8 cellular contexts compared by ENCODE assay signal in genomic region chr1:65421341-65422174, GRCh38. TPM values are rescaled to one million over a fixed set of nuclear protein-coding genes. Genes with fewer than 3 reads are reported as not detected.
DNase-seq lines count a peak whose midpoint lies in the region; ATAC-seq and TF ChIP-seq lines count a peak whose summit lies in the region.

No MANE protein-coding gene starts in this region.

- H3K4me1 ChIP-seq in smooth muscle cell (ENCODE audit: low read depth) = peaks cover 10% of the 10 kb centered on the region

- peaks cover 43% of the 10 kb centered on the region for H4K20me1 ChIP-seq in smooth muscle cell (ENCODE audit: low read depth)

- in situ Hi-C loops in ACHN (cut with HindIII; ENCODE audit: low pct_ligation_motif_present, low pct_unique_long_range_greater_than_20kb, low sequenced_read_pairs) = no loop called here

- peak overlapping the region; percentile 94 for H3K4me3 ChIP-seq in H7 (ENCODE audit: insufficient read depth, low read depth, low read length)
- peak overlapping the region; percentile 93 for H3K4me3 ChIP-seq in fibroblast of villous mesenchyme (ENCODE audit: low read depth, low read length)
- H3K4me3 ChIP-seq in smooth muscle cell = peak overlapping the region; percentile 90

- H3K36me3 ChIP-seq in H7 (replicated peaks; ENCODE audit: control insufficient read depth, insufficient read depth, low read length) (no peaks in the 10 kb centered on the region), smooth muscle cell (ENCODE audit: low read depth) (no peaks in the 10 kb centered on the region)

- H3K27me3 Mint-ChIP-seq in T-cell = no peaks in the 10 kb centered on the region

- POLR2A ChIA-PET in T-cell (lab: Charles Lee) = no interaction called here

- peak overlapping the region; percentile 94 for H3K9ac ChIP-seq in smooth muscle cell (ENCODE audit: low read depth)

- peaks cover 15% of the 10 kb centered on the region for H3K36me3 Mint-ChIP-seq in T-cell

- peak overlapping the region; percentile 86 for H2AFZ ChIP-seq in smooth muscle cell (ENCODE audit: low read depth)

- no peak for ATAC-seq in T-cell (replicated peaks in 1 of 4)
- ATAC-seq in activated CD4-positive, CD25-positive, alpha-beta regulatory T cell treated with anti-CD3 and anti-CD28 coated beads, Interleukin-2, amount 50 U/mL, for 24 hours = no peak

- H3K27ac Mint-ChIP-seq in T-cell = no peak overlapping the region

- TF ChIP-seq CTCF in fibroblast of villous mesenchyme (IDR thresholded peaks at IDR 0.05; ENCODE audit: insufficient read depth, low read depth, low read length) = no peak
- TF ChIP-seq CTCF in smooth muscle cell (IDR thresholded peaks at IDR 0.05; ENCODE audit: borderline replicate concordance, insufficient read depth, poor library complexity, severe bottlenecking) = no peak

- peak overlapping the region; percentile 93 for H3K4me2 ChIP-seq in smooth muscle cell

- no peaks in the 10 kb centered on the region for H3K9me3 Mint-ChIP-seq in T-cell

- H3K27ac ChIP-seq in smooth muscle cell (ENCODE audit: low read depth) = peak overlapping the region; percentile 97

- H3F3A ChIP-seq in smooth muscle cell (ENCODE audit: low read depth) = peaks cover 11% of the 10 kb centered on the region

- CTCF ChIA-PET in T-cell (lab: Charles Lee) = interaction anchor here (0.6 to 0.9 kb wide), 2 partner anchors 9 to 1628 kb away, joined by 3 read pairs; no protein-coding TSS in a partner anchor

- H3K4me1 Mint-ChIP-seq in T-cell = peaks cover 17 to 24% (median 22%) of the 10 kb centered on the region in 3 donors

- DNase-seq in H7 (no peak), RPMI8226 (peak; percentile 23), fibroblast of villous mesenchyme (ENCODE audit: low read depth) (no peak), smooth muscle cell (lab: John Stamatoyannopoulos, UW; ENCODE audit: unreplicated experiment) (no peak), NCI-H526 treated with DMSO at 0.1 percent for 48 hours (lab: John Stamatoyannopoulos, UW) (no peak), T-cell (no peak), ACHN (no peak)

- no peak overlapping the region for H3K4me3 Mint-ChIP-seq in T-cell

- H3K27me3 ChIP-seq in H7 (ENCODE audit: control insufficient read depth, insufficient read depth, low read length) (no peaks in the 10 kb centered on the region), smooth muscle cell (ENCODE audit: low read depth) (no peaks in the 10 kb centered on the region)

- 17% methylated on average over 14 of the region's 14 CpGs for whole genome bisulfite sequencing in smooth muscle cell (ENCODE audit: low lambda C conversion rate)

- H3K9me3 ChIP-seq in smooth muscle cell (replicated peaks; ENCODE audit: low read depth) = no peaks in the 10 kb centered on the region

- peaks cover 44% of the 10 kb centered on the region for H3K79me2 ChIP-seq in smooth muscle cell (ENCODE audit: low read depth)

RNA-seq across cellular contexts. Expression of gene LEPR, which starts 1.1 kb away (rescaled TPM):
- total RNA-seq in H7 (2014; rRNA removed; shearing (Covaris generic)) = 7.0 and 9.8 TPM in 2 replicates
- total RNA-seq in fibroblast of villous mesenchyme (47.7 and 92.8 TPM in 2 replicates), smooth muscle cell (15.1 and 20.3 TPM in 2 replicates), T-cell (1 to 10 TPM in 4 of 5 donors, under 1 TPM in 1; 0.95 to 2.1 (median 1.3) TPM)
- polyA plus RNA-seq in smooth muscle cell = 5.9 and 9.3 TPM in 2 replicates

RNA-seq across cellular contexts. Expression of gene LEPROT, which starts 1.1 kb away (rescaled TPM):
- 26.8 and 27.7 TPM in 2 replicates for total RNA-seq in H7 (2014; rRNA removed; shearing (Covaris generic))
- total RNA-seq in fibroblast of villous mesenchyme (57.7 and 89.4 TPM in 2 replicates), smooth muscle cell (61.0 and 93.2 TPM in 2 replicates), T-cell (10 to 100 TPM; 17.8 to 27.0 (median 21.7) TPM)
- polyA plus RNA-seq in smooth muscle cell = 67.8 and 76.4 TPM in 2 replicates
